In the genomic region with DNA sequence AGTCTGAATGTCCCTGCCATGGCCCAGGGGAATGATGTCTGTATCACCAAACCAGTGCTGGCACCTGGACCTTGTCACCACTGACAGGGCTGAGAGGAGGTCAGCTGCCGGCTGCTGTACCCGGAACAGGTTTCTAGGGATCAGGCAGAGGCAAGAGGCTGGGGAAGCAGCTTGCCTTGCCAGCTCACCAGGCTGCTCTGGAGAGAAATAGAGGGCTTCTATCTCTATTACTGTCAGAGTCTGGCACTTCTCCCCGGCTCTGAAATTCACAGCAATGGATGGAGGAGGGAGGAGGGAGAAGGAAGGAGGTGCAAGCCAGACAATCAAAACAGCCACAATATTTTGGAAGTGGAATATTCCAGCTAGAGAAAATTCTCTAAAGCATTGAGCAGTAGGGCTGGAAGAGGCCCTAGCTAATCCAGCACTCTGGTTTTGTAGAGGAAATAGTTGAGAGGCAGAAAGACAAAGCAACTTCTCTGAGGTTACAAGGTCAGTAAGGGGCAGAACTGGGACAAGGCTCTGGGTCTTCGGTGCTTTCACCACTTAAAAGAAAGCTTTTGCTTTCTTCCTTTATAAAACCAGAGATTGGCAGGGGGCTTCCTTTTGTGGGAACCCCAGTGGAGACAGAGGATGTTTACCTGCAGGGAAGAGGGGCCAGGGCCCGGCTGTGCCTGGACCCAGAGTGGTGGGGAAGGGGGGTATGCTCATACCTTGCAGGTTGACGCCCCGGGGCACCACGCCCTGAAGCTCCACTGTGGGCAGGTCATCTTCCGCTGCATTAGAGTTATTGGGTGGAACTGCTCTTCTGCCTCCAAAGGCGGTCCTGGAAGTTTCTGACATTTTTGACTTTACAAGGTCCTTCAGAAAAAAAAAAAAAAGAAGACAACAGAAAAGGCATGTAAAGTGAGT, we compare ENCODE assay signal across 24 cellular contexts. TPM values are rescaled to one million over a fixed set of nuclear protein-coding genes. Genes with fewer than 3 reads are reported as not detected.
DNase-seq lines count a peak whose midpoint lies in the region; ATAC-seq, FAIRE-seq and TF ChIP-seq lines count a peak whose summit lies in the region.
"Had no signal": no experiment of that assay in that cellular context is flagged by ENCODE, and none has a peak within 500 bp of the region (broad histone marks: within the 10 kb centered on the region; RNA-seq: fewer than 3 reads in every experiment).

No MANE protein-coding gene starts in this region.

- no peak for TF ChIP-seq POLR2A in gastrocnemius medialis (IDR thresholded peaks at IDR 0.05)

- no peaks in the 10 kb centered on the region for H3K79me2 ChIP-seq in DOHH2 (ENCODE audit: control insufficient read depth, low read length)

- WGBS in neuronal stem cell (ENCODE audit: extremely low coverage in 2 of 2, insufficient read length in 2 of 2, insufficient replicate concordance in 1 of 2), 2 donors = no CpG with 5 or more reads among the region's 10 CpGs

- H4K91ac ChIP-seq in neuronal stem cell (ENCODE audit: low read depth, low read length, poor library complexity) = no peak overlapping the region

- H3K9ac ChIP-seq in neuronal stem cell (ENCODE audit: low read depth, low read length, poor library complexity) = no peak overlapping the region

- H2AK5ac ChIP-seq in neuronal stem cell (ENCODE audit: low read depth, low read length) = no peak overlapping the region

- no peak overlapping the region for H4K8ac ChIP-seq in neuronal stem cell (ENCODE audit: low read depth, low read length)

- H3K4me1 ChIP-seq in DOHH2 (ENCODE audit: control insufficient read depth, low read length) (peaks cover 45% of the 10 kb centered on the region), neuronal stem cell (ENCODE audit: control insufficient read depth in 2 of 2, insufficient read depth in 1 of 2, low read depth in 1 of 2, low read length in 2 of 2) (peaks cover 26 to 29% of the 10 kb centered on the region in 2 donors), gastrocnemius medialis (no peaks in the 10 kb centered on the region)
- H3K4me1 ChIP-seq: vagina had no signal

- H3K4ac ChIP-seq in neuronal stem cell (ENCODE audit: low read length) = no peak overlapping the region

- H3K27ac ChIP-seq in DOHH2 (ENCODE audit: low read depth, low read length) (no peak overlapping the region), angular gyrus (ENCODE audit: low read depth, low read length) (peak overlapping the region; percentile 70), neuronal stem cell (replicated peaks; ENCODE audit: low read length) (peak overlapping the region; percentile 57), gastrocnemius medialis (no peak overlapping the region)
- H3K27ac ChIP-seq: vagina had no signal

- TF ChIP-seq CTCF in DOHH2 (IDR thresholded peaks at IDR 0.05; ENCODE audit: low read depth, low read length, poor library complexity, severe bottlenecking) (no peak), gastrocnemius medialis (IDR thresholded peaks at IDR 0.05 in 4 of 5, conservative IDR thresholded peaks at IDR 0.05 in 1 of 5) (no peak)

- H3K9me3 ChIP-seq in DOHH2 (ENCODE audit: control insufficient read depth, insufficient read depth, low read length) (no peaks in the 10 kb centered on the region), neuronal stem cell (replicated peaks in 1 of 2; ENCODE audit: control insufficient read depth in 2 of 2, insufficient read depth in 1 of 2, low read depth in 1 of 2, low read length in 2 of 2) (no peaks in the 10 kb centered on the region), gastrocnemius medialis (no peaks in the 10 kb centered on the region)
- H3K9me3 ChIP-seq: vagina had no signal

- H3K36me3 ChIP-seq in DOHH2 (ENCODE audit: control insufficient read depth, low read length) (no peaks in the 10 kb centered on the region), neuronal stem cell (replicated peaks in 1 of 2; ENCODE audit: control insufficient read depth in 2 of 2, insufficient read depth in 2 of 2, low read length in 2 of 2) (no peaks in the 10 kb centered on the region), gastrocnemius medialis (no peaks in the 10 kb centered on the region)
- H3K36me3 ChIP-seq: vagina had no signal

- POLR2A ChIA-PET in HEK293T (lab: Yijun Ruan, JAX) = no interaction called here

- H3K27me3 ChIP-seq in DOHH2 (ENCODE audit: control insufficient read depth, low read length) = peaks cover 9% of the 10 kb centered on the region
- peaks cover 0 to 14% (median 0%) of the 10 kb centered on the region in 3 experiments for H3K27me3 ChIP-seq in neuronal stem cell (ENCODE audit: control insufficient read depth in 3 of 3, insufficient read depth in 3 of 3, low read depth in 1 of 3, low read length in 3 of 3)
- H3K27me3 ChIP-seq in gastrocnemius medialis = peaks cover 8 to 17% (median 11%) of the 10 kb centered on the region in 3 donors
- H3K27me3 ChIP-seq: vagina had no signal

- no peaks in the 10 kb centered on the region for H4K20me1 ChIP-seq in DOHH2 (ENCODE audit: control insufficient read depth, insufficient read depth, low read depth, low read length)

- no peak overlapping the region for H3K4me3 ChIP-seq in DOHH2 (ENCODE audit: low read length)
- no peak overlapping the region for H3K4me3 ChIP-seq in neuronal stem cell (ENCODE audit: low read length in 2 of 2)
- peak overlapping the region in 1 of 4 donors; percentile 36 for H3K4me3 ChIP-seq in gastrocnemius medialis
- H3K4me3 ChIP-seq: vagina had no signal

- H3K9me2 ChIP-seq in DOHH2 (replicated peaks; ENCODE audit: control insufficient read depth, low read length) = no peaks in the 10 kb centered on the region

- H3K4me2 ChIP-seq in DOHH2 (ENCODE audit: low read length) (peak overlapping the region; percentile 11), neuronal stem cell (ENCODE audit: insufficient read depth, low read length, poor library complexity, severe bottlenecking) (no peak overlapping the region)

- in situ Hi-C loops in gastrocnemius medialis (cut with MboI; ENCODE audit: low sequenced_read_pairs in 4 of 4) = no loop called here

- H2AFZ ChIP-seq in neuronal stem cell (ENCODE audit: low read length) = peak overlapping the region; percentile 43

- no peak overlapping the region for H3K23ac ChIP-seq in neuronal stem cell (ENCODE audit: low read depth, low read length, poor library complexity)

- no peak overlapping the region for H2BK120ac ChIP-seq in neuronal stem cell (ENCODE audit: low read depth, low read length)

- no peak overlapping the region for H2BK15ac ChIP-seq in neuronal stem cell (ENCODE audit: low read length)

- H3F3A ChIP-seq in DOHH2 (ENCODE audit: control insufficient read depth, insufficient read depth) = no peaks in the 10 kb centered on the region

- H3K18ac ChIP-seq in neuronal stem cell (ENCODE audit: low read length) = peak overlapping the region; percentile 16

- CTCF ChIA-PET in HEK293T (lab: Yijun Ruan, JAX) = interaction anchor here (0.7 to 1.1 kb wide), 2 partner anchors 7 to 98 kb away, joined by 3 to 4 read pairs; no protein-coding TSS in a partner anchor

- intact Hi-C loops in left ventricle myocardium superior (cut with micrococcal nuclease) = loop anchor here (10.0 kb wide), 1 partner anchor 263 kb away; no protein-coding TSS in a partner anchor
- intact Hi-C loops in gastrocnemius medialis (cut with DNase I; ENCODE audit: low total_unique reads) = no loop called here

- FAIRE-seq in urothelium cell line (lab: Jason Lieb, UNC) = no peak

- no peak overlapping the region for H3K14ac ChIP-seq in neuronal stem cell (ENCODE audit: low read length)

- DNase-seq in left ventricle myocardium superior (peak; percentile 83), neuronal stem cell (ENCODE audit: low spot score) (peak; percentile 55), HEK293T (ENCODE audit: extremely low spot score) (no peak), urothelium cell line (ENCODE audit: low spot score) (no peak), gastrocnemius medialis (no peak)
- DNase-seq: activated CD4-positive, alpha-beta memory T cell treated with anti-CD3 and anti-CD28 coated beads for 36 hours; activated naive CD4-positive, alpha-beta T cell treated with anti-CD3 and anti-CD28 coated beads for 36 hours; C1 segment of cervical spinal cord; central memory CD4-positive, alpha-beta T cell; erythroblast; foreskin melanocyte; KG1; midbrain; NCI-H1930; NCI-H446; retina; stimulated activated CD4-positive, alpha-beta T cell treated with anti-CD3 and anti-CD28 coated beads, Interleukin-12 subunit alpha, Interleukin-12 subunit beta, amount 100 ng/mL, for 4 hours had no signal

- no peak overlapping the region for H2BK5ac ChIP-seq in neuronal stem cell (ENCODE audit: low read length)

- ATAC-seq in left ventricle myocardium superior (peak; percentile 95), gastrocnemius medialis (no peak), HG03045 (IDR thresholded peaks at IDR 0.05; ENCODE audit: unreplicated experiment) (no peak)
- ATAC-seq: Panc1 had no signal

- no peak overlapping the region for H2BK12ac ChIP-seq in neuronal stem cell (ENCODE audit: low read length)

- no peaks in the 10 kb centered on the region for H3K79me1 ChIP-seq in neuronal stem cell (ENCODE audit: low read depth, low read length)

TF ChIP-seq in HEK293T, 16 proteins besides CTCF, POLR2A, EP300 and RAD21 (continues in another document):
- no peak for TF ChIP-seq SUZ12 (IDR thresholded peaks at IDR 0.05)
- TF ChIP-seq FOXK2 (IDR thresholded peaks at IDR 0.05) = no peak
- TF ChIP-seq FOXA1 (IDR thresholded peaks at IDR 0.05) = no peak
- TF ChIP-seq CTBP1 (IDR thresholded peaks at IDR 0.05; ENCODE audit: borderline replicate concordance) = no peak
- no peak for TF ChIP-seq BHLHE40 (IDR thresholded peaks at IDR 0.05; ENCODE audit: borderline replicate concordance)
- TF ChIP-seq L3MBTL2 (conservative IDR thresholded peaks at IDR 0.05) = no peak
- TF ChIP-seq ARNT (IDR thresholded peaks at IDR 0.05) = no peak
- TF ChIP-seq HDGF (IDR thresholded peaks at IDR 0.05; ENCODE audit: borderline replicate concordance) = no peak
- TF ChIP-seq, protein P1, sequence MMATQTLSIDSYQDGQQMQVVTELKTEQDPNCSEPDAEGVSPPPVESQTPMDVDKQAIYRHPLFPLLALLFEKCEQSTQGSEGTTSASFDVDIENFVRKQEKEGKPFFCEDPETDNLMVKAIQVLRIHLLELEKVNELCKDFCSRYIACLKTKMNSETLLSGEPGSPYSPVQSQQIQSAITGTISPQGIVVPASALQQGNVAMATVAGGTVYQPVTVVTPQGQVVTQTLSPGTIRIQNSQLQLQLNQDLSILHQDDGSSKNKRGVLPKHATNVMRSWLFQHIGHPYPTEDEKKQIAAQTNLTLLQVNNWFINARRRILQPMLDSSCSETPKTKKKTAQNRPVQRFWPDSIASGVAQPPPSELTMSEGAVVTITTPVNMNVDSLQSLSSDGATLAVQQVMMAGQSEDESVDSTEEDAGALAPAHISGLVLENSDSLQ (IDR thresholded peaks at IDR 0.05) = no peak
- TF ChIP-seq FOXM1 (IDR thresholded peaks at IDR 0.05; ENCODE audit: borderline replicate concordance) = no peak
- no peak for TF ChIP-seq ELF4 (IDR thresholded peaks at IDR 0.05)
- TF ChIP-seq ZNF384 (IDR thresholded peaks at IDR 0.05) = no peak
- no peak for TF ChIP-seq SP1 (IDR thresholded peaks at IDR 0.05)
- no peak for TF ChIP-seq TARDBP (IDR thresholded peaks at IDR 0.05)
- TF ChIP-seq LEF1 (IDR thresholded peaks at IDR 0.05; ENCODE audit: borderline replicate concordance) = no peak

RNA-seq across cellular contexts. Expression of a gene that starts 2.4 kb away (rescaled TPM):
- total RNA-seq in left ventricle myocardium superior (100 TPM), gastrocnemius medialis (10 to 100 TPM; 19.9 to 61.1 (median 33.9) TPM)
- polyA plus RNA-seq in neuronal stem cell (2013, experiment 1 of 2) = 0.29 TPM
- polyA plus RNA-seq in neuronal stem cell (2013, experiment 2 of 2) = 0.29 TPM
- total RNA-seq: activated CD4-positive, alpha-beta memory T cell treated with anti-CD3 and anti-CD28 coated beads for 36 hours; activated naive CD4-positive, alpha-beta T cell treated with anti-CD3 and anti-CD28 coated beads for 36 hours; HT-29; T-helper 2 cell treated with Interferon-gamma antibody and Interleukin-4, amounts not matched to agents 100 ng/mL and 5 ng/mL, for 36 hours had no signal

Comparison
In these comparisons a context has a peak if more than half of its experiments do, and no peak if none do; other contexts are left out.
1. H3K27ac ChIP-seq: peak in angular gyrus (single experiment) and neuronal stem cell (single experiment); none in DOHH2 (single experiment) and gastrocnemius medialis (0 of 4).
2. DNase-seq: peak in left ventricle myocardium superior (single experiment) and neuronal stem cell (single experiment); none in HEK293T (single experiment), urothelium cell line (single experiment) and gastrocnemius medialis (0 of 2).